ENCODE assay signal across 15 cellular contexts in the genomic region with DNA sequence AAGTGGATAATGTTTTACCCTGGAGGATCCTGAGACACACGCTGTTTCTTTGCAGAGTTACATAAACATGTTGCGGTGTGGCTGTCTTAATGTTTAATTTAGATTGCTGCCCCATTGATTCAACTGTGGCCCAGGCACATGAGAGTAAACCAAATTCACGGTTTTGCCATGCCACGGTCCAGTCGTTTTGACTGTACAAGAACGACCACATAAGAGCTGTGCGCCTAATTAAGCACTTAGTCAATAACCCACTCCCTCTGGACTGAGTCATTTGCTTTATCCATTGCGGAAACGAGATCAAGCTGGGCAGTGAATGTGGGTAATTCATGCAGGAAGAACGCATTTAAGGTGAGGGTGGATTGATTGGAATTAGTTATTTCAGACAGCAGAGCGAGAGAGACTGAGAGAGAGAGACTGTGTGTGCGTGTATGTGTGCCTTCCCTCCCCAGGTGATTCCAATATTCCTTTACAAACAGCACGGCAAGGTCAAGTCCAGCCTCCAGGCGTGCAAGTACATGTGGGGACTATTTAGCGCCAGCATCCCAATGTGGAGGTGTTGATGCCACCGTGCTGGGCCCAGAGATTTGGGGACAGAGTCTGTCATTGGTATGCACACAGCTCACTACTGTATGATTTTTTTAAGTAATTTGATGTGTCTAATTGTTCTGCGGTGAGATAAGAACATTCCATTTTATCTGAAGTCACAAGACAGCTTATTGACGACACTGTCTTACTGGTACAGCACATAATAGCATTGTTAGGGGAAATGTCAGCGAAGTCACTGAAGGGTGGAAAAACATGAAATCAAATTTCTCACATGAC. TPM values are rescaled to one million over a fixed set of nuclear protein-coding genes. Genes with fewer than 3 reads are reported as not detected.
DNase-seq lines count a peak whose midpoint lies in the region; ATAC-seq, FAIRE-seq and TF ChIP-seq lines count a peak whose summit lies in the region.
"Had no signal": no experiment of that assay in that cellular context is flagged by ENCODE, and none has a peak within 500 bp of the region (broad histone marks: within the 10 kb centered on the region; RNA-seq: fewer than 3 reads in every experiment).

No MANE protein-coding gene starts in this region.

- H3K4me3 ChIP-seq in bronchial epithelial cell (ENCODE audit: low read depth, low read length) (no peak overlapping the region), pancreas (no peak overlapping the region), OCI-LY7 (ENCODE audit: low read depth, low read length, poor library complexity, severe bottlenecking) (no peak overlapping the region)
- H3K4me3 ChIP-seq: prostate gland had no signal

- no peak overlapping the region for H3K4me2 ChIP-seq in OCI-LY7 (ENCODE audit: low read length)

- peaks cover 0 to 18% (median 5%) of the 10 kb centered on the region in 3 donors for H3K4me1 ChIP-seq in pancreas
- H3K4me1 ChIP-seq in OCI-LY7 (ENCODE audit: insufficient read depth, low read length, poor library complexity, severe bottlenecking), result peaks cover 14% of the 10 kb centered on the region

- H3K27me3 ChIP-seq in bronchial epithelial cell (ENCODE audit: control insufficient read depth, insufficient read depth, low read length) (no peaks in the 10 kb centered on the region), pancreas (no peaks in the 10 kb centered on the region)

- intact Hi-C loops in pancreas (cut with DNase I) (no loop called here), OCI-LY7 (cut with micrococcal nuclease; ENCODE audit: unreplicated experiment) (no loop called here)

- WGBS in pancreas, 2 donors, result 45 to 47% methylated on average over 19 of the region's 19 CpGs

- FAIRE-seq in bronchial epithelial cell (lab: Jason Lieb, UNC) (no peak), pancreas (lab: Jason Lieb, UNC) (no peak)

- no peaks in the 10 kb centered on the region for H3K9me2 ChIP-seq in OCI-LY7 (ENCODE audit: insufficient read depth, low read length)

- no peak overlapping the region for H3K27ac ChIP-seq in pancreas
- no peak overlapping the region for H3K27ac ChIP-seq in OCI-LY7 (ENCODE audit: low read depth, low read length, poor library complexity, severe bottlenecking)

- no TSS peak for BruUV-seq in OCI-LY7 (replicated peaks; lab: Mats Ljungman, UMichigan)

- DNase-seq in ELR (ENCODE audit: low read depth) (peak; percentile 73), HT1080 (ENCODE audit: low read depth) (peak; percentile 59), bronchial epithelial cell (ENCODE audit: low read depth) (peak; percentile 85), pancreas (no peak), OCI-LY7 (ENCODE audit: low spot score) (no peak), DMS 273 (lab: John Stamatoyannopoulos, UW; ENCODE audit: unreplicated experiment) (no peak)
- DNase-seq: activated CD8-positive, alpha-beta T cell treated with anti-CD3 and anti-CD28 coated beads, Interleukin-2, amount 10 ng/mL, durations not matched to agents 7 days and 5 days; DND-41; head of caudate nucleus; NCI-H1694 treated with DMSO at 0.1 percent for 48 hours; OCI-M1; stimulated activated CD4-positive, alpha-beta T cell treated with anti-CD3 and anti-CD28 coated beads, Interleukin-4, amount 100 ng/mL, for 4 hours had no signal

- ATAC-seq in pancreas, result peak; percentile 17 to 72 (median 56)
- no peak for ATAC-seq in HG03108 (IDR thresholded peaks at IDR 0.05; ENCODE audit: unreplicated experiment)
- ATAC-seq: activated CD8-positive, alpha-beta T cell treated with anti-CD3 and anti-CD28 coated beads, Interleukin-2, amount 10 ng/mL, durations not matched to agents 7 days and 5 days; activated naive CD4-positive, alpha-beta T cell treated with anti-CD3 and anti-CD28 coated beads, Interleukin-2, amount 50 U/mL, for 72 hours had no signal

- no peak for TF ChIP-seq CTCF in bronchial epithelial cell (IDR thresholded peaks at IDR 0.05; ENCODE audit: insufficient read depth, low read length, severe bottlenecking)
- TF ChIP-seq CTCF in pancreas (IDR thresholded peaks at IDR 0.05), result no peak
- no peak for TF ChIP-seq CTCF in OCI-LY7 (conservative IDR thresholded peaks at IDR 0.05; ENCODE audit: low read length)

- H3K79me2 ChIP-seq in OCI-LY7 (ENCODE audit: insufficient read depth, low read depth, low read length), result no peaks in the 10 kb centered on the region

- H2AFZ ChIP-seq in OCI-LY7 (ENCODE audit: low read length), result no peak overlapping the region

- H3K36me3 ChIP-seq in bronchial epithelial cell (ENCODE audit: control insufficient read depth, insufficient read depth, low read length) (no peaks in the 10 kb centered on the region), pancreas (no peaks in the 10 kb centered on the region), OCI-LY7 (ENCODE audit: insufficient read depth, low read length) (no peaks in the 10 kb centered on the region)
- H3K36me3 ChIP-seq: prostate gland had no signal

- CTCF ChIA-PET in OCI-LY7 (lab: Charles Lee; ENCODE audit: unreplicated experiment), result no interaction called here

- no peaks in the 10 kb centered on the region for H3K9me3 ChIP-seq in pancreas
- H3K9me3 ChIP-seq in OCI-LY7 (ENCODE audit: low read length), result no peaks in the 10 kb centered on the region
- H3K9me3 ChIP-seq: prostate gland had no signal

- POLR2A ChIA-PET in OCI-LY7 (lab: Charles Lee), result interaction anchor here (0.6 to 1.1 kb wide), 2 partner anchors 11 to 180 kb away, joined by 3 to 6 read pairs; no protein-coding TSS in a partner anchor

- no peaks in the 10 kb centered on the region for H4K20me1 ChIP-seq in OCI-LY7 (ENCODE audit: insufficient read depth, low read length)

RNA-seq across cellular contexts. Expression of a gene that starts 8.4 kb away (rescaled TPM):
- 0.27 TPM in 1 of 2 replicates, not detected in the other for total RNA-seq in HT1080 (2014; rRNA removed; shearing (Covaris generic))
- polyA plus RNA-seq in HT1080 (2015; cell fraction: cytosol; rRNA removed), result 0.09 and 0.22 TPM in 2 replicates
- not detected in 2 replicates for polyA plus RNA-seq in HT1080 (2015; cell fraction: nucleus; rRNA removed)
- total RNA-seq in bronchial epithelial cell (not detected in 2 replicates), pancreas (not detected), OCI-LY7 (2022) (not detected in 2 replicates)
- not detected for polyA plus RNA-seq in pancreas
- not detected in 2 replicates for total RNA-seq in OCI-LY7 (2014; rRNA removed; shearing (Covaris generic))
- total RNA-seq: activated CD8-positive, alpha-beta T cell treated with anti-CD3 and anti-CD28 coated beads, Interleukin-2, amount 10 ng/mL, durations not matched to agents 7 days and 5 days; activated naive CD4-positive, alpha-beta T cell treated with anti-CD3 and anti-CD28 coated beads, Interleukin-2, amount 50 U/mL, for 72 hours; prostate gland had no signal

RNA-seq across cellular contexts. Expression of a gene that starts 28.1 kb away (rescaled TPM):
- 31.8 and 32.9 TPM in 2 replicates for total RNA-seq in HT1080 (2014; rRNA removed; shearing (Covaris generic))
- 23.0 and 28.3 TPM in 2 replicates for polyA plus RNA-seq in HT1080 (2015; cell fraction: cytosol; rRNA removed)
- polyA plus RNA-seq in HT1080 (2015; cell fraction: nucleus; rRNA removed), result 96.2 and 110 TPM in 2 replicates
- total RNA-seq in bronchial epithelial cell, result 13.4 and 15.5 TPM in 2 replicates
- total RNA-seq in pancreas, result 10 to 100 TPM; 10.1 to 19.9 (median 16.1) TPM
- 10 to 100 TPM; 24.2 to 25.3 TPM for polyA plus RNA-seq in pancreas
- 87.5 and 117 TPM in 2 replicates for total RNA-seq in OCI-LY7 (2014; rRNA removed; shearing (Covaris generic))
- 221 and 232 TPM in 2 replicates for total RNA-seq in OCI-LY7 (2022)

Comparison
In these comparisons a context has a peak if more than half of its experiments do, and no peak if none do; other contexts are left out.
1. DNase-seq: peak in ELR (single experiment), HT1080 (single experiment) and bronchial epithelial cell (single experiment); none in pancreas (0 of 6), OCI-LY7 (single experiment) and DMS 273 (single experiment).